8 cellular contexts compared by ENCODE assay signal in genomic region chr1:77759090-77760028, GRCh38. TPM values are rescaled to one million over a fixed set of nuclear protein-coding genes. Genes with fewer than 3 reads are reported as not detected.
DNase-seq lines count a peak whose midpoint lies in the region; ATAC-seq and TF ChIP-seq lines count a peak whose summit lies in the region.

Gene USP33 (minus strand): TSS chr1:77759852. CDS start chr1:77741697, 18,155 bp downstream.

- H3K9ac ChIP-seq in NT2/D1 (ENCODE audit: insufficient read length, low read depth): peak within 1 kb of the TSS; percentile 92

- peaks cover 34% of the 10 kb centered on the region for H3K4me1 Mint-ChIP-seq in mesothelial cell of epicardium

- no peaks in the 10 kb centered on the region for H3K36me3 ChIP-seq in NT2/D1 (ENCODE audit: insufficient read depth, insufficient read length, low read length)

- no peaks in the 10 kb centered on the region for H3K9me3 Mint-ChIP-seq in mesothelial cell of epicardium

- DNase-seq in COLO829 (ENCODE audit: low spot score) (peak; percentile 56), HPDE6-E6E7 (ENCODE audit: extremely low spot score) (peak; percentile 82), NT2/D1 (ENCODE audit: low read depth, low spot score) (peak; percentile 91), mesothelial cell of epicardium (ENCODE audit: low spot score in 2 of 2, unreplicated experiment in 2 of 2) (peak; percentile 66 to 87)
- peak; percentile 49 for DNase-seq in activated CD8-positive, alpha-beta memory T cell treated with anti-CD3 and anti-CD28 coated beads, Interleukin-2, amount 50 U/mL, for 1 hour (ENCODE audit: extremely low read depth)
- DNase-seq in stimulated activated CD8-positive, alpha-beta memory T cell treated with anti-CD3 and anti-CD28 coated beads, Interleukin-2, amount 100 ng/mL, for 1 hour (ENCODE audit: low read depth in 2 of 2): peak; percentile 80 to 86

- no peaks in the 10 kb centered on the region for H3K9me3 ChIP-seq in NT2/D1 (ENCODE audit: insufficient read depth, low read length)

- H3K4me3 Mint-ChIP-seq in mesothelial cell of epicardium: peak within 1 kb of the TSS; percentile 88

- H3K27me3 Mint-ChIP-seq in mesothelial cell of epicardium (ENCODE audit: low read depth): no peaks in the 10 kb centered on the region

- in situ Hi-C loops in endometrial microvascular endothelial cells (cut with HindIII; ENCODE audit: inconsistent ontology term, low pct_unique_long_range_greater_than_20kb, low sequenced_read_pairs): no loop called here

- peak; percentile 98 for ATAC-seq in GM19467 (IDR thresholded peaks at IDR 0.05; ENCODE audit: unreplicated experiment)

- no peaks in the 10 kb centered on the region for H3K4me1 ChIP-seq in NT2/D1 (ENCODE audit: insufficient read depth, insufficient read length)

- H3K27me3 ChIP-seq in NT2/D1 (ENCODE audit: insufficient read depth, insufficient read length): no peaks in the 10 kb centered on the region

- no peaks in the 10 kb centered on the region for H3K36me3 Mint-ChIP-seq in mesothelial cell of epicardium

- no peak for TF ChIP-seq CTCF in mesothelial cell of epicardium (IDR thresholded peaks at IDR 0.05; ENCODE audit: unreplicated experiment)

- peak within 1 kb of the TSS; percentile 95 for H3K4me3 ChIP-seq in NT2/D1 (ENCODE audit: insufficient read length, low read depth)

- H3K27ac Mint-ChIP-seq in mesothelial cell of epicardium: peak within 1 kb of the TSS; percentile 99

RNA-seq across cellular contexts. Expression of gene USP33, which starts in this region (rescaled TPM):
- total RNA-seq in endometrial microvascular endothelial cells (ENCODE audit: inconsistent ontology term) (39.4 TPM), mesothelial cell of epicardium (73.5 to 77.7 TPM (median 76.6 TPM) in 3 replicates)

Comparison
In these comparisons a context has a peak if more than half of its experiments do, and no peak if none do; other contexts are left out.
1. Peak in every context shown above with its lines: DNase-seq, ATAC-seq and H3K4me3 ChIP-seq.